ENCODE assay signal across 16 cellular contexts in the genomic region with DNA sequence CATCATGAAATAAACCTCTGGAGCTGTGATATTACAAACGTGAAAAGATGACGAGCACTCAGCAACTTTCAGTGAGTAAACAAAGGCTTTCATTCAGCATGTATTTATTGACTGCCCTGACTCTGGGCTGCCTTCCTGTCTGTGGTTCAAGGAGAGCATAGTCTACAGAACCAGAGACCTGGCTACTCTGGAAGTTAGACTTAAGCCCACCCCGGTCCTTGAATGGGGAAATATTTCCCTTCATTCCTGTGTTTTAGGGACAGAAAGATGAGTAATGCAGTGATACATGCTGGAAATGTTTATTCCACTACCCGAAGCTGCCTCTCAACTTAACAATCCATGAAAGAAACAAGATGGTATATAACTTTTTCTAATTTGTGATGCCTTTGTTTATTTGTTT. TPM values are rescaled to one million over a fixed set of nuclear protein-coding genes. Genes with fewer than 3 reads are reported as not detected.
A peak's percentile ranks its signal among the peaks of the same experiment; 100 is the strongest.
DNase-seq lines count a peak whose midpoint lies in the region; TF ChIP-seq lines count a peak whose summit lies in the region.
"Had no signal": no experiment of that assay in that cellular context is flagged by ENCODE, and none has a peak within 500 bp of the region (broad histone marks: within the 10 kb centered on the region; RNA-seq: fewer than 3 reads in every experiment).

No MANE protein-coding gene starts in this region.

- TF ChIP-seq CTCF in dorsolateral prefrontal cortex (IDR thresholded peaks at IDR 0.05 in 54 of 56, conservative IDR thresholded peaks at IDR 0.05 in 2 of 56; ENCODE audit: low read depth in 1 of 56, partially characterized antibody in 56 of 56) (no peak), osteocyte (IDR thresholded peaks at IDR 0.05) (no peak)

- peak overlapping the region in 2 of 11 experiments; percentile 19 to 24; a peak in 3 of 22 replicates for H3K27ac ChIP-seq in BLaER1 treated with 17β-estradiol and CSF1 and Interleukin-3, amounts not matched to agents 10 nM and 100 nM
- H3K27ac ChIP-seq in SJSA1 (peak overlapping the region; percentile 87), dorsolateral prefrontal cortex (peak overlapping the region in 32 of 59 donors; percentile 3 to 70 (median 33))
- H3K27ac ChIP-seq: gastroesophageal sphincter had no signal

- POLR2A ChIA-PET in activated CD4-positive, alpha-beta memory T cell treated with anti-CD3 and anti-CD28 coated beads, Interleukin-2, amount 10 ng/mL, durations not matched to agents 7 days and 5 days (lab: Charles Lee): no interaction called here

- H3K36me3 ChIP-seq in BLaER1 treated with 17β-estradiol and CSF1 and Interleukin-3, amounts not matched to agents 10 nM and 100 nM: peaks cover 0 to 9% (median 0%) of the 10 kb centered on the region in 11 experiments; a peak in 4 of 22 replicates
- H3K36me3 ChIP-seq in SJSA1: no peaks in the 10 kb centered on the region

- peaks cover 25 to 59% (median 54%) of the 10 kb centered on the region in 10 experiments for H3K4me1 ChIP-seq in BLaER1 treated with 17β-estradiol and CSF1 and Interleukin-3, amounts not matched to agents 10 nM and 100 nM
- peaks cover 35% of the 10 kb centered on the region for H3K4me1 ChIP-seq in SJSA1 (replicated peaks)
- H3K4me1 ChIP-seq: gastroesophageal sphincter had no signal

- no peak overlapping the region for H3K9ac ChIP-seq in BLaER1 treated with 17β-estradiol and CSF1 and Interleukin-3, amounts not matched to agents 10 nM and 100 nM

- H3K4me2 ChIP-seq in BLaER1 treated with 17β-estradiol and CSF1 and Interleukin-3, amounts not matched to agents 10 nM and 100 nM: peak overlapping the region in 6 of 11 experiments; percentile 11 to 67 (median 45); a peak in 7 of 22 replicates

- CTCF ChIA-PET in activated CD4-positive, alpha-beta memory T cell treated with anti-CD3 and anti-CD28 coated beads, Interleukin-2, amount 10 ng/mL, durations not matched to agents 7 days and 5 days (lab: Charles Lee): interaction anchor here (0.5 kb wide), 1 partner anchor 267 kb away, joined by 3 read pairs; no protein-coding TSS in a partner anchor

- H3K9me3 Mint-ChIP-seq in osteocyte (ENCODE audit: unreplicated experiment): no peaks in the 10 kb centered on the region
- no peaks in the 10 kb centered on the region for H3K9me3 Mint-ChIP-seq in activated CD4-positive, alpha-beta memory T cell treated with anti-CD3 and anti-CD28 coated beads, Interleukin-2, amount 10 ng/mL, durations not matched to agents 7 days and 5 days
- H3K9me3 Mint-ChIP-seq in activated CD4-positive, alpha-beta T cell treated with anti-CD3 and anti-CD28 coated beads, Interleukin-2, amount 10 ng/mL, durations not matched to agents 24 days and 14 days: no peaks in the 10 kb centered on the region

- intact Hi-C loops in dorsolateral prefrontal cortex (cut with DNase I): no loop called here
- intact Hi-C loops in activated CD4-positive, alpha-beta T cell treated with anti-CD3 and anti-CD28 coated beads, Interleukin-2, amount 10 ng/mL, durations not matched to agents 24 days and 14 days (cut with micrococcal nuclease): no loop called here

- no peaks in the 10 kb centered on the region for H3K27me3 ChIP-seq in BLaER1 treated with 17β-estradiol and CSF1 and Interleukin-3, amounts not matched to agents 10 nM and 100 nM
- no peaks in the 10 kb centered on the region for H3K27me3 ChIP-seq in SJSA1 (replicated peaks)
- no peaks in the 10 kb centered on the region for H3K27me3 ChIP-seq in dorsolateral prefrontal cortex
- H3K27me3 ChIP-seq: gastroesophageal sphincter had no signal

- peaks cover 0 to 9% (median 0%) of the 10 kb centered on the region in 11 experiments; a peak in 1 of 22 replicates for H3K9me3 ChIP-seq in BLaER1 treated with 17β-estradiol and CSF1 and Interleukin-3, amounts not matched to agents 10 nM and 100 nM (replicated peaks in 1 of 11)
- H3K9me3 ChIP-seq in SJSA1 (replicated peaks): no peaks in the 10 kb centered on the region
- H3K9me3 ChIP-seq: gastroesophageal sphincter had no signal

- H3K4me3 ChIP-seq in BLaER1 treated with 17β-estradiol and CSF1 and Interleukin-3, amounts not matched to agents 10 nM and 100 nM: no peak overlapping the region
- no peak overlapping the region for H3K4me3 ChIP-seq in SJSA1
- H3K4me3 ChIP-seq in dorsolateral prefrontal cortex: no peak overlapping the region
- H3K4me3 ChIP-seq: gastroesophageal sphincter had no signal

- peak overlapping the region; percentile 33 for H3K27ac Mint-ChIP-seq in osteocyte (ENCODE audit: unreplicated experiment)
- no peak overlapping the region for H3K27ac Mint-ChIP-seq in activated CD4-positive, alpha-beta memory T cell treated with anti-CD3 and anti-CD28 coated beads, Interleukin-2, amount 10 ng/mL, durations not matched to agents 7 days and 5 days
- no peak overlapping the region for H3K27ac Mint-ChIP-seq in activated CD4-positive, alpha-beta T cell treated with anti-CD3 and anti-CD28 coated beads, Interleukin-2, amount 10 ng/mL, durations not matched to agents 24 days and 14 days
- H3K27ac Mint-ChIP-seq: B cell, T-helper 17 cell had no signal

- H3K4me3 Mint-ChIP-seq in osteocyte (ENCODE audit: unreplicated experiment): no peak overlapping the region
- no peak overlapping the region for H3K4me3 Mint-ChIP-seq in activated CD4-positive, alpha-beta memory T cell treated with anti-CD3 and anti-CD28 coated beads, Interleukin-2, amount 10 ng/mL, durations not matched to agents 7 days and 5 days
- H3K4me3 Mint-ChIP-seq in activated CD4-positive, alpha-beta T cell treated with anti-CD3 and anti-CD28 coated beads, Interleukin-2, amount 10 ng/mL, durations not matched to agents 24 days and 14 days: no peak overlapping the region
- H3K4me3 Mint-ChIP-seq: B cell, T-helper 17 cell had no signal

- no peaks in the 10 kb centered on the region for H3K27me3 Mint-ChIP-seq in osteocyte (ENCODE audit: unreplicated experiment)
- no peaks in the 10 kb centered on the region for H3K27me3 Mint-ChIP-seq in activated CD4-positive, alpha-beta memory T cell treated with anti-CD3 and anti-CD28 coated beads, Interleukin-2, amount 10 ng/mL, durations not matched to agents 7 days and 5 days
- H3K27me3 Mint-ChIP-seq in activated CD4-positive, alpha-beta T cell treated with anti-CD3 and anti-CD28 coated beads, Interleukin-2, amount 10 ng/mL, durations not matched to agents 24 days and 14 days: no peaks in the 10 kb centered on the region
- H3K27me3 Mint-ChIP-seq: B cell had no signal

- no peaks in the 10 kb centered on the region for H4K20me1 ChIP-seq in BLaER1 treated with 17β-estradiol and CSF1 and Interleukin-3, amounts not matched to agents 10 nM and 100 nM

- H3K36me3 Mint-ChIP-seq in osteocyte (ENCODE audit: unreplicated experiment): peaks cover 5% of the 10 kb centered on the region
- H3K36me3 Mint-ChIP-seq in activated CD4-positive, alpha-beta memory T cell treated with anti-CD3 and anti-CD28 coated beads, Interleukin-2, amount 10 ng/mL, durations not matched to agents 7 days and 5 days (ENCODE audit: low read depth): no peaks in the 10 kb centered on the region
- no peaks in the 10 kb centered on the region for H3K36me3 Mint-ChIP-seq in activated CD4-positive, alpha-beta T cell treated with anti-CD3 and anti-CD28 coated beads, Interleukin-2, amount 10 ng/mL, durations not matched to agents 24 days and 14 days (ENCODE audit: low read depth)

- H3K4me1 Mint-ChIP-seq in osteocyte (ENCODE audit: unreplicated experiment): peaks cover 18% of the 10 kb centered on the region
- H3K4me1 Mint-ChIP-seq in activated CD4-positive, alpha-beta memory T cell treated with anti-CD3 and anti-CD28 coated beads, Interleukin-2, amount 10 ng/mL, durations not matched to agents 7 days and 5 days: no peaks in the 10 kb centered on the region
- H3K4me1 Mint-ChIP-seq in activated CD4-positive, alpha-beta T cell treated with anti-CD3 and anti-CD28 coated beads, Interleukin-2, amount 10 ng/mL, durations not matched to agents 24 days and 14 days: no peaks in the 10 kb centered on the region
- H3K4me1 Mint-ChIP-seq: T-helper 17 cell had no signal

- DNase-seq in SJSA1 (ENCODE audit: low read depth in 1 of 2, low spot score in 2 of 2) (peak; percentile 86 to 92), dorsolateral prefrontal cortex (no peak), osteocyte (ENCODE audit: extremely low spot score, unreplicated experiment) (no peak), NCI-H82 (lab: John Stamatoyannopoulos, UW) (no peak)
- no peak for DNase-seq in activated CD4-positive, alpha-beta memory T cell treated with anti-CD3 and anti-CD28 coated beads, Interleukin-2, amount 10 ng/mL, durations not matched to agents 7 days and 5 days
- DNase-seq in activated CD4-positive, alpha-beta T cell treated with anti-CD3 and anti-CD28 coated beads, Interleukin-2, amount 10 ng/mL, durations not matched to agents 24 days and 14 days: no peak
- DNase-seq: activated CD4-positive, CD25-positive, alpha-beta regulatory T cell; activated naive CD4-positive, alpha-beta T cell treated with anti-CD3 and anti-CD28 coated beads, Interleukin-2, amount 50 U/mL, for 16 hours; activated T-cell treated with anti-CD3 and anti-CD28 coated beads, Interleukin-2, amount 50 U/mL, for 48 hours; NCI-H1417 treated with DMSO at 0.1 percent for 48 hours; NCI-H526 treated with DMSO at 0.1 percent for 48 hours; Right ventricle myocardium superior; T-helper 17 cell had no signal

RNA-seq across cellular contexts. Expression of a gene that starts 57.5 kb away (rescaled TPM):
- total RNA-seq in SJSA1 (2014; rRNA removed; shearing (Covaris generic)): 55.9 and 110 TPM in 2 replicates
- 10 to 100 TPM; 11.7 to 41.2 (median 26.1) TPM for total RNA-seq in dorsolateral prefrontal cortex
- 15.9 and 18.5 TPM in 2 replicates for total RNA-seq in osteocyte
- total RNA-seq in activated CD4-positive, alpha-beta memory T cell treated with anti-CD3 and anti-CD28 coated beads, Interleukin-2, amount 10 ng/mL, durations not matched to agents 7 days and 5 days: 10 to 100 TPM; 14.9 to 16.7 TPM
- 18.5 and 20.9 TPM in 2 replicates for total RNA-seq in activated CD4-positive, alpha-beta T cell treated with anti-CD3 and anti-CD28 coated beads, Interleukin-2, amount 10 ng/mL, durations not matched to agents 24 days and 14 days

Comparison
In these comparisons a context has a peak if more than half of its experiments do, and no peak if none do; other contexts are left out.
1. DNase-seq: peak in SJSA1 (2 of 2); none in dorsolateral prefrontal cortex (0 of 10), osteocyte (single experiment), NCI-H82 (single experiment), activated CD4-positive, alpha-beta memory T cell treated with anti-CD3 and anti-CD28 coated beads, Interleukin-2, amount 10 ng/mL, durations not matched to agents 7 days and 5 days (single experiment) and activated CD4-positive, alpha-beta T cell treated with anti-CD3 and anti-CD28 coated beads, Interleukin-2, amount 10 ng/mL, durations not matched to agents 24 days and 14 days (single experiment).